19 cellular contexts compared by ENCODE assay signal in the genomic region with DNA sequence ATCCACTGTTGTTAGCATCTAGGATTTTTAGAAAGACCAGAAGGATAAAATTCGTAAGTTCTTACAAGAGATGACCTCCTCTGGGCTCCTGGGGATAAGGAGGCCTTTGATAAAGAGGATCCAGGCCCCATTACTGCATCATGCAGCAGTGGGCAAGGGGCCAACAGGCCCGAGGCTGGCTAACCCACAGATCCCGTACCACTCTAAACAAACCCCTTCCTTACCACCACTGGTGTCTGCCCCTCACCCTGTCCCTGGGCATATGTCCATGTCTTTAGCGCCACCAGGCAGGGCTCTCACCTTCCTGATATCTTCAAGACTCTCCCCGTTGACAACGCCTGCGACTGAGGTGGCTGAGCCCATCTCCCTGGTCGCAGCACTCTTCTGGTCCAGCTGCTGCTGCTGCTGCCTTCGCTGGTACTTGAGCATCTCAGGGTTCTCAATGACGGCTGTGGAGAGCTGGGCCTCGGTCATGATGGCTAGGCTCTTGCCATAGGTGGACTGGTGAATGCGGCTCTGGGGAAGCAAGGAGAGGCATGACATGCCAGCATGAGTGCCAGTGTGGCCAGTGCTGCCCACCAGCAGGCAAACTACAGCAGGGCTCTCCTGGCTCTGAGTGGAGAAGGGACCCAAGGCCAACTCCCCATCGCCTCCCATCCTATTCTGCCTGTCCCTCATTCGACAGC.
"Had no signal": no experiment of that assay in that cellular context is flagged by ENCODE, and none has a peak within 500 bp of the region (broad histone marks: within the 10 kb centered on the region; RNA-seq: fewer than 3 reads in every experiment).

No MANE protein-coding gene starts in this region.

- ATAC-seq: gastroesophageal sphincter; left lung; natural killer cell treated with Interleukin-12 subunit alpha and Interleukin-12 subunit beta and Interleukin-15 and Interleukin-18, amount 100 ng/mL, for 72 hours; sciatic nerve; stimulated activated naive B cell treated with anti-CD40 and anti-IgM and Interleukin-4, amounts not matched to agents 10 μg/mL and 1 μg/mL and 100 μg/mL, for 72 hours; stimulated activated naive CD8-positive, alpha-beta T cell treated with anti-CD3 and anti-CD28 coated beads, Interleukin-15, amount 100 ng/mL, for 72 hours had no signal

- H3K27ac Mint-ChIP-seq: neural progenitor cell; stimulated activated naive B cell treated with anti-CD40 and anti-IgM and Interleukin-4, amounts not matched to agents 10 μg/mL and 1 μg/mL and 100 μg/mL, for 72 hours had no signal

- H3K27me3 Mint-ChIP-seq: natural killer cell treated with Interleukin-12 subunit alpha and Interleukin-12 subunit beta and Interleukin-15 and Interleukin-18, amount 100 ng/mL, for 72 hours; stimulated activated naive B cell treated with anti-CD40 and anti-IgM and Interleukin-4, amounts not matched to agents 10 μg/mL and 1 μg/mL and 100 μg/mL, for 72 hours; stimulated activated naive CD8-positive, alpha-beta T cell treated with anti-CD3 and anti-CD28 coated beads, Interleukin-15, amount 100 ng/mL, for 72 hours had no signal

- DNase-seq: cortex of kidney; dorsolateral prefrontal cortex; effector CD8-positive, alpha-beta T cell; glutamatergic neuron; islet precursor cell; left lung; midbrain; nucleus accumbens; ovary; retina; stimulated activated CD4-positive, alpha-beta T cell treated with anti-CD3 and anti-CD28 coated beads, Interleukin-2, amount 100 ng/mL, for 24 hours; stimulated activated CD4-positive, alpha-beta T cell treated with anti-CD3 and anti-CD28 coated beads, Interleukin-4, amount 100 ng/mL, for 4 hours; stimulated activated naive B cell treated with anti-CD40 and anti-IgM and Interleukin-4, amounts not matched to agents 10 μg/mL and 1 μg/mL and 100 μg/mL, for 72 hours; stimulated activated naive CD8-positive, alpha-beta T cell treated with anti-CD3 and anti-CD28 coated beads, Interleukin-15, amount 100 ng/mL, for 72 hours; testis had no signal

- H3K4me3 Mint-ChIP-seq: natural killer cell treated with Interleukin-12 subunit alpha and Interleukin-12 subunit beta and Interleukin-15 and Interleukin-18, amount 100 ng/mL, for 72 hours; neural progenitor cell; stimulated activated naive B cell treated with anti-CD40 and anti-IgM and Interleukin-4, amounts not matched to agents 10 μg/mL and 1 μg/mL and 100 μg/mL, for 72 hours; stimulated activated naive CD8-positive, alpha-beta T cell treated with anti-CD3 and anti-CD28 coated beads, Interleukin-15, amount 100 ng/mL, for 72 hours had no signal

- H3K4me1 Mint-ChIP-seq: neural progenitor cell; stimulated activated naive B cell treated with anti-CD40 and anti-IgM and Interleukin-4, amounts not matched to agents 10 μg/mL and 1 μg/mL and 100 μg/mL, for 72 hours; stimulated activated naive CD8-positive, alpha-beta T cell treated with anti-CD3 and anti-CD28 coated beads, Interleukin-15, amount 100 ng/mL, for 72 hours had no signal

- H3K9me3 Mint-ChIP-seq: natural killer cell treated with Interleukin-12 subunit alpha and Interleukin-12 subunit beta and Interleukin-15 and Interleukin-18, amount 100 ng/mL, for 72 hours; neural progenitor cell; stimulated activated naive B cell treated with anti-CD40 and anti-IgM and Interleukin-4, amounts not matched to agents 10 μg/mL and 1 μg/mL and 100 μg/mL, for 72 hours; stimulated activated naive CD8-positive, alpha-beta T cell treated with anti-CD3 and anti-CD28 coated beads, Interleukin-15, amount 100 ng/mL, for 72 hours had no signal
